In the genomic region with DNA sequence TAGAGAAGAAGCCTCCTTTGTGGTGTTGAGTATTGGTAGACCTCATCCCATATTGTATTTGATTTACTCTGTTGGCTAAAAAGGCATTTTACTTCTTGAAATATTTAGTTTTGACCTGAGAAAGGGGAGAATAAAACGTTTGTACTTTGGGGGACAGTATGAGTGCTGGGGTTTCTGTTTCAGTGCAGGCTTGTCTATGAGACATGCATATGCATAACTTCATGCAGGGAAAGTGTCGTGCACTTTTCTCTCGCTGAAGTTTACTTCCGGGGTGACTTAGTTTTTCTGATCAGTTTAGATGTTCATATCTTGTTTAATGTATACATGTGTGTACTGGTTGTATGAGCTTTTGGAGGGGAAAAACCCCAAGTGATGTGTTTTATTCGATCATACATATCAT, we compare ENCODE assay signal across 8 cellular contexts. TPM values are rescaled to one million over a fixed set of nuclear protein-coding genes. Genes with fewer than 3 reads are reported as not detected.
DNase-seq lines count a peak whose midpoint lies in the region; ATAC-seq and TF ChIP-seq lines count a peak whose summit lies in the region.

No MANE protein-coding gene starts in this region.

- DNase-seq in Panc1 (ENCODE audit: low read depth, low spot score) (no peak), islet precursor cell (no peak), HEK293T (ENCODE audit: extremely low spot score) (no peak), NCI-H2107 treated with DMSO at 0.1 percent for 48 hours (lab: John Stamatoyannopoulos, UW; ENCODE audit: unreplicated experiment) (no peak)

- H3K9me3 ChIP-seq in Panc1 (ENCODE audit: control insufficient read depth, insufficient read depth, low read depth, low read length) (no peaks in the 10 kb centered on the region), mesodermal cell (ENCODE audit: control insufficient read depth, low read length) (no peaks in the 10 kb centered on the region)

- no peaks in the 10 kb centered on the region for H3K36me3 ChIP-seq in Panc1 (ENCODE audit: control insufficient read depth, insufficient read depth, low read length)
- peaks cover 3% of the 10 kb centered on the region for H3K36me3 ChIP-seq in mesodermal cell (ENCODE audit: control insufficient read depth, insufficient read depth, low read length)

- in situ Hi-C loops in Panc1 (cut with HindIII; ENCODE audit: low pct_unique_long_range_greater_than_20kb, low sequenced_read_pairs), result no loop called here

- no TSS peak for BruUV-seq in Panc1 (replicated peaks; lab: Mats Ljungman, UMichigan)

- CTCF ChIA-PET in Panc1 (lab: Charles Lee), result no interaction called here
- CTCF ChIA-PET in HEK293T (lab: Yijun Ruan, JAX), result no interaction called here

- H3K4me1 ChIP-seq in Panc1 (ENCODE audit: control insufficient read depth, insufficient read depth, low read length) (peaks cover 51% of the 10 kb centered on the region), mesodermal cell (ENCODE audit: control insufficient read depth, insufficient read depth, low read length, poor library complexity, severe bottlenecking) (peaks cover 25% of the 10 kb centered on the region)

- TF ChIP-seq CTCF in Panc1 (IDR thresholded peaks at IDR 0.05), result no peak

- intact Hi-C loops in Panc1 (cut with micrococcal nuclease; ENCODE audit: unreplicated experiment), result no loop called here

- POLR2A ChIA-PET in Panc1 (lab: Charles Lee) (interaction anchor here (0.7 kb wide), 1 partner anchor 19 kb away, joined by 23 read pairs; no protein-coding TSS in a partner anchor), HEK293T (lab: Yijun Ruan, JAX) (no interaction called here)

- H3K27ac ChIP-seq in Panc1 (ENCODE audit: low read length), result peak overlapping the region; percentile 60
- peak overlapping the region; percentile 67 for H3K27ac ChIP-seq in mesodermal cell (ENCODE audit: low read depth, low read length, severe bottlenecking)

- H3K27me3 ChIP-seq in Panc1 (ENCODE audit: control insufficient read depth, insufficient read depth, low read length), result no peaks in the 10 kb centered on the region

- H3K4me3 ChIP-seq in Panc1 (ENCODE audit: low read depth in 2 of 2, low read length in 2 of 2) (peak overlapping the region in 1 of 2 experiments; percentile 6; a peak in 2 of 4 replicates), mesodermal cell (ENCODE audit: extremely low read depth, insufficient read depth, low read length, poor library complexity, severe bottlenecking) (peak overlapping the region; percentile 3)

- 86 to 91% methylated on average over 5 of the region's 5 CpGs for WGBS in mesodermal cell (ENCODE audit: insufficient coverage in 2 of 2), 2 experiments

- peak; percentile 17 for ATAC-seq in GM18499 (IDR thresholded peaks at IDR 0.05; ENCODE audit: insufficient read depth, unreplicated experiment)
- peak; percentile 43 for ATAC-seq in GM21619 (IDR thresholded peaks at IDR 0.05; ENCODE audit: unreplicated experiment)
- no peak for ATAC-seq in Panc1
- no peak for ATAC-seq in GM19328 (IDR thresholded peaks at IDR 0.05; ENCODE audit: unreplicated experiment)

TF ChIP-seq in HEK293T, 16 proteins besides CTCF, POLR2A, EP300 and RAD21:
- TF ChIP-seq, protein P1, sequence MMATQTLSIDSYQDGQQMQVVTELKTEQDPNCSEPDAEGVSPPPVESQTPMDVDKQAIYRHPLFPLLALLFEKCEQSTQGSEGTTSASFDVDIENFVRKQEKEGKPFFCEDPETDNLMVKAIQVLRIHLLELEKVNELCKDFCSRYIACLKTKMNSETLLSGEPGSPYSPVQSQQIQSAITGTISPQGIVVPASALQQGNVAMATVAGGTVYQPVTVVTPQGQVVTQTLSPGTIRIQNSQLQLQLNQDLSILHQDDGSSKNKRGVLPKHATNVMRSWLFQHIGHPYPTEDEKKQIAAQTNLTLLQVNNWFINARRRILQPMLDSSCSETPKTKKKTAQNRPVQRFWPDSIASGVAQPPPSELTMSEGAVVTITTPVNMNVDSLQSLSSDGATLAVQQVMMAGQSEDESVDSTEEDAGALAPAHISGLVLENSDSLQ (IDR thresholded peaks at IDR 0.05), result no peak
- TF ChIP-seq SUZ12 (IDR thresholded peaks at IDR 0.05), result no peak
- TF ChIP-seq SP1 (IDR thresholded peaks at IDR 0.05), result no peak
- no peak for TF ChIP-seq FOXK2 (IDR thresholded peaks at IDR 0.05)
- TF ChIP-seq FOXM1 (IDR thresholded peaks at IDR 0.05; ENCODE audit: borderline replicate concordance), result no peak
- no peak for TF ChIP-seq BHLHE40 (IDR thresholded peaks at IDR 0.05; ENCODE audit: borderline replicate concordance)
- no peak for TF ChIP-seq HDGF (IDR thresholded peaks at IDR 0.05; ENCODE audit: borderline replicate concordance)
- TF ChIP-seq FOXA1 (IDR thresholded peaks at IDR 0.05), result no peak
- no peak for TF ChIP-seq TARDBP (IDR thresholded peaks at IDR 0.05)
- TF ChIP-seq LEF1 (IDR thresholded peaks at IDR 0.05; ENCODE audit: borderline replicate concordance), result no peak
- TF ChIP-seq ELF4 (IDR thresholded peaks at IDR 0.05), result no peak
- no peak for TF ChIP-seq ZNF384 (IDR thresholded peaks at IDR 0.05)
- TF ChIP-seq ARNT (IDR thresholded peaks at IDR 0.05), result no peak
- TF ChIP-seq L3MBTL2 (conservative IDR thresholded peaks at IDR 0.05), result no peak
- no peak for TF ChIP-seq CTBP1 (IDR thresholded peaks at IDR 0.05; ENCODE audit: borderline replicate concordance)
- TF ChIP-seq NFRKB (IDR thresholded peaks at IDR 0.05), result no peak

RNA-seq across cellular contexts. Expression of a gene that starts 59.5 kb away (rescaled TPM):
- total RNA-seq in Panc1 (2021; ENCODE audit: unreplicated experiment), result 122 TPM
- 52.1 TPM for polyA plus RNA-seq in Panc1 (2012; ENCODE audit: insufficient read length)
- polyA plus RNA-seq in mesodermal cell (2013, experiment 1 of 2), result 53.3 TPM
- 48.2 TPM for polyA plus RNA-seq in mesodermal cell (2013, experiment 2 of 2)

Comparison
In these comparisons a context has a peak if more than half of its experiments do, and no peak if none do; other contexts are left out.
1. ATAC-seq: peak in GM18499 (single experiment) and GM21619 (single experiment); none in Panc1 (single experiment) and GM19328 (single experiment).